32 cellular contexts compared by ENCODE assay signal in genomic region chr1:2471159-2471471, GRCh38. TPM values are rescaled to one million over a fixed set of nuclear protein-coding genes. Genes with fewer than 3 reads are reported as not detected.
"Had no signal": no experiment of that assay in that cellular context is flagged by ENCODE, and none has a peak within 500 bp of the region (broad histone marks: within the 10 kb centered on the region; RNA-seq: fewer than 3 reads in every experiment).

No MANE protein-coding gene starts in this region.

- H3K36me3 Mint-ChIP-seq: activated CD8-positive, alpha-beta memory T cell treated with anti-CD3 and anti-CD28 coated beads, Interleukin-2, amount 10 ng/mL, durations not matched to agents 7 days and 5 days; activated naive CD4-positive, alpha-beta T cell treated with anti-CD3 and anti-CD28 coated beads, Interleukin-2, amount 50 U/mL, for 24 hours; activated naive CD8-positive, alpha-beta T cell treated with anti-CD3 and anti-CD28 coated beads for 36 hours had no signal

- ATAC-seq: activated CD4-positive, CD25-positive, alpha-beta regulatory T cell treated with anti-CD3 and anti-CD28 coated beads, Interleukin-2, amount 50 U/mL, for 24 hours; activated CD8-positive, alpha-beta memory T cell treated with anti-CD3 and anti-CD28 coated beads, Interleukin-2, amount 10 ng/mL, durations not matched to agents 7 days and 5 days; activated CD8-positive, alpha-beta T cell treated with anti-CD3 and anti-CD28 coated beads, Interleukin-2, amount 10 ng/mL, durations not matched to agents 7 days and 5 days; activated naive CD8-positive, alpha-beta T cell treated with anti-CD3 and anti-CD28 coated beads, Interleukin-2, amount 50 U/mL, for 24 hours; effector memory CD8-positive, alpha-beta T cell; foreskin keratinocyte; gastrocnemius medialis; heart right ventricle had no signal

- H3K36me3 ChIP-seq: adrenal gland, esophagus muscularis mucosa, gastrocnemius medialis, heart right ventricle had no signal

- H3K4me2 ChIP-seq: hepatocyte had no signal

- H3K27me3 ChIP-seq: foreskin keratinocyte had no signal

- H3K27ac ChIP-seq: adrenal gland, body of pancreas, esophagus muscularis mucosa, foreskin keratinocyte, gastrocnemius medialis, heart right ventricle, hepatocyte had no signal

- H3K4me1 Mint-ChIP-seq: activated CD8-positive, alpha-beta memory T cell treated with anti-CD3 and anti-CD28 coated beads, Interleukin-2, amount 10 ng/mL, durations not matched to agents 7 days and 5 days; activated naive CD4-positive, alpha-beta T cell treated with anti-CD3 and anti-CD28 coated beads, Interleukin-2, amount 50 U/mL, for 24 hours; activated naive CD8-positive, alpha-beta T cell treated with anti-CD3 and anti-CD28 coated beads for 36 hours had no signal

- H3K27ac Mint-ChIP-seq: activated B cell treated with CpG ODN at 0.5 μM for 24 hours; activated CD8-positive, alpha-beta memory T cell treated with anti-CD3 and anti-CD28 coated beads, Interleukin-2, amount 10 ng/mL, durations not matched to agents 7 days and 5 days; activated CD8-positive, alpha-beta T cell treated with anti-CD3 and anti-CD28 coated beads, Interleukin-2, amount 10 ng/mL, durations not matched to agents 7 days and 5 days; activated naive CD4-positive, alpha-beta T cell treated with anti-CD3 and anti-CD28 coated beads for 36 hours; activated naive CD4-positive, alpha-beta T cell treated with anti-CD3 and anti-CD28 coated beads, Interleukin-2, amount 50 U/mL, for 24 hours; activated naive CD8-positive, alpha-beta T cell treated with anti-CD3 and anti-CD28 coated beads for 36 hours; activated naive CD8-positive, alpha-beta T cell treated with anti-CD3 and anti-CD28 coated beads, Interleukin-2, amount 50 U/mL, for 24 hours; activated T-helper 1 cell treated with anti-CD3 and anti-CD28 coated beads, Interleukin-12 subunit alpha, Interleukin-12 subunit beta, Interleukin-2, Interleukin-4 antibody, amounts not matched to agents 30 ng/mL and 10 ng/mL and 1 ng/mL, durations not matched to agents 14 hours and 24 hours and 36 hours; activated T-helper 2 cell treated with anti-CD3 and anti-CD28 coated beads, Interferon-gamma antibody, Interleukin-2, Interleukin-4, amounts not matched to agents 10 μg/mL and 5 μg/mL and 100 μg/mL, durations not matched to agents 14 hours and 24 hours and 36 hours; effector memory CD8-positive, alpha-beta T cell had no signal

- H3K4me3 ChIP-seq: adrenal gland, body of pancreas, esophagus muscularis mucosa, gastrocnemius medialis, heart right ventricle, hepatocyte had no signal

- H3K4me1 ChIP-seq: body of pancreas, gastrocnemius medialis had no signal

- DNase-seq: activated B cell treated with CpG ODN at 0.5 μM for 24 hours; activated CD4-positive, alpha-beta T cell treated with anti-CD3 and anti-CD28 coated beads for 48 hours; activated CD4-positive, alpha-beta T cell treated with anti-CD3 and anti-CD28 coated beads, Interleukin-2, amount 50 U/mL, for 1 hour; activated CD4-positive, alpha-beta T cell treated with anti-CD3 and anti-CD28 coated beads, Interleukin-2, amount 50 U/mL, for 48 hours; activated CD8-positive, alpha-beta memory T cell treated with anti-CD3 and anti-CD28 coated beads, Interleukin-2, amount 10 ng/mL, durations not matched to agents 7 days and 5 days; activated CD8-positive, alpha-beta memory T cell treated with anti-CD3 and anti-CD28 coated beads, Interleukin-2, amount 50 U/mL, for 4 hours; activated CD8-positive, alpha-beta T cell treated with anti-CD3 and anti-CD28 coated beads, Interleukin-2, amount 10 ng/mL, durations not matched to agents 7 days and 5 days; activated effector memory CD4-positive, alpha-beta T cell treated with anti-CD3 and anti-CD28 coated beads, Interleukin-2, amount 50 U/mL, for 16 hours; activated naive CD4-positive, alpha-beta T cell treated with anti-CD3 and anti-CD28 coated beads for 36 hours; activated naive CD8-positive, alpha-beta T cell treated with anti-CD3 and anti-CD28 coated beads for 36 hours; activated naive CD8-positive, alpha-beta T cell treated with anti-CD3 and anti-CD28 coated beads, Interleukin-2, amount 50 U/mL, for 24 hours; activated T-cell treated with anti-CD3 and anti-CD28 coated beads, Interleukin-2, amount 50 U/mL, for 1 hour; activated T-cell treated with anti-CD3 and anti-CD28 coated beads, Interleukin-2, amount 50 U/mL, for 48 hours; adrenal gland; aorta; cortex of kidney; dermis blood vessel endothelial cell; effector CD4-positive, alpha-beta T cell; effector memory CD8-positive, alpha-beta T cell; erythroblast; foreskin keratinocyte; gastrocnemius medialis; heart right ventricle; T-helper 2 cell had no signal

- H3K27me3 Mint-ChIP-seq: activated CD8-positive, alpha-beta memory T cell treated with anti-CD3 and anti-CD28 coated beads, Interleukin-2, amount 10 ng/mL, durations not matched to agents 7 days and 5 days; activated naive CD4-positive, alpha-beta T cell treated with anti-CD3 and anti-CD28 coated beads, Interleukin-2, amount 50 U/mL, for 24 hours; effector memory CD8-positive, alpha-beta T cell had no signal

- H3K4me3 Mint-ChIP-seq: activated B cell treated with CpG ODN at 0.5 μM for 24 hours; activated CD8-positive, alpha-beta memory T cell treated with anti-CD3 and anti-CD28 coated beads, Interleukin-2, amount 10 ng/mL, durations not matched to agents 7 days and 5 days; activated CD8-positive, alpha-beta T cell treated with anti-CD3 and anti-CD28 coated beads, Interleukin-2, amount 10 ng/mL, durations not matched to agents 7 days and 5 days; activated naive CD4-positive, alpha-beta T cell treated with anti-CD3 and anti-CD28 coated beads for 36 hours; activated naive CD4-positive, alpha-beta T cell treated with anti-CD3 and anti-CD28 coated beads, Interleukin-2, amount 50 U/mL, for 24 hours; activated naive CD8-positive, alpha-beta T cell treated with anti-CD3 and anti-CD28 coated beads for 36 hours; activated naive CD8-positive, alpha-beta T cell treated with anti-CD3 and anti-CD28 coated beads, Interleukin-2, amount 50 U/mL, for 24 hours; activated T-helper 1 cell treated with anti-CD3 and anti-CD28 coated beads, Interleukin-12 subunit alpha, Interleukin-12 subunit beta, Interleukin-2, Interleukin-4 antibody, amounts not matched to agents 30 ng/mL and 10 ng/mL and 1 ng/mL, durations not matched to agents 14 hours and 24 hours and 36 hours; effector memory CD8-positive, alpha-beta T cell had no signal

- H3K9me3 ChIP-seq: adrenal gland, body of pancreas, esophagus muscularis mucosa, gastrocnemius medialis, heart right ventricle had no signal

- H3K9me3 Mint-ChIP-seq: activated B cell treated with CpG ODN at 0.5 μM for 24 hours; activated naive CD4-positive, alpha-beta T cell treated with anti-CD3 and anti-CD28 coated beads for 36 hours; activated naive CD4-positive, alpha-beta T cell treated with anti-CD3 and anti-CD28 coated beads, Interleukin-2, amount 50 U/mL, for 24 hours; activated naive CD8-positive, alpha-beta T cell treated with anti-CD3 and anti-CD28 coated beads for 36 hours; activated naive CD8-positive, alpha-beta T cell treated with anti-CD3 and anti-CD28 coated beads, Interleukin-2, amount 50 U/mL, for 24 hours; activated T-helper 1 cell treated with anti-CD3 and anti-CD28 coated beads, Interleukin-12 subunit alpha, Interleukin-12 subunit beta, Interleukin-2, Interleukin-4 antibody, amounts not matched to agents 30 ng/mL and 10 ng/mL and 1 ng/mL, durations not matched to agents 14 hours and 24 hours and 36 hours; activated T-helper 2 cell treated with anti-CD3 and anti-CD28 coated beads, Interferon-gamma antibody, Interleukin-2, Interleukin-4, amounts not matched to agents 10 μg/mL and 5 μg/mL and 100 μg/mL, durations not matched to agents 14 hours and 24 hours and 36 hours; effector memory CD8-positive, alpha-beta T cell had no signal

RNA-seq across cellular contexts. Expression of gene PLCH2, which starts 5.0 kb away (rescaled TPM):
- total RNA-seq: gastrocnemius medialis had no signal
- polyA plus RNA-seq: aorta had no signal

RNA-seq across cellular contexts. Expression of gene HES5, which starts 58.9 kb away (rescaled TPM):
- total RNA-seq: activated B cell treated with CpG ODN at 0.5 μM for 24 hours; activated CD8-positive, alpha-beta memory T cell treated with anti-CD3 and anti-CD28 coated beads, Interleukin-2, amount 10 ng/mL, durations not matched to agents 7 days and 5 days; activated CD8-positive, alpha-beta T cell treated with anti-CD3 and anti-CD28 coated beads, Interleukin-2, amount 10 ng/mL, durations not matched to agents 7 days and 5 days; activated naive CD4-positive, alpha-beta T cell treated with anti-CD3 and anti-CD28 coated beads for 36 hours; activated T-helper 1 cell treated with anti-CD3 and anti-CD28 coated beads, Interleukin-12 subunit alpha, Interleukin-12 subunit beta, Interleukin-2, Interleukin-4 antibody, amounts not matched to agents 30 ng/mL and 10 ng/mL and 1 ng/mL, durations not matched to agents 14 hours and 24 hours and 36 hours; activated T-helper 2 cell treated with anti-CD3 and anti-CD28 coated beads, Interferon-gamma antibody, Interleukin-2, Interleukin-4, amounts not matched to agents 10 μg/mL and 5 μg/mL and 100 μg/mL, durations not matched to agents 14 hours and 24 hours and 36 hours; adrenal gland; body of pancreas; chondrocyte; hepatocyte had no signal
- polyA plus RNA-seq: adrenal gland, aorta had no signal
